25 cellular contexts compared by ENCODE assay signal in the genomic region with DNA sequence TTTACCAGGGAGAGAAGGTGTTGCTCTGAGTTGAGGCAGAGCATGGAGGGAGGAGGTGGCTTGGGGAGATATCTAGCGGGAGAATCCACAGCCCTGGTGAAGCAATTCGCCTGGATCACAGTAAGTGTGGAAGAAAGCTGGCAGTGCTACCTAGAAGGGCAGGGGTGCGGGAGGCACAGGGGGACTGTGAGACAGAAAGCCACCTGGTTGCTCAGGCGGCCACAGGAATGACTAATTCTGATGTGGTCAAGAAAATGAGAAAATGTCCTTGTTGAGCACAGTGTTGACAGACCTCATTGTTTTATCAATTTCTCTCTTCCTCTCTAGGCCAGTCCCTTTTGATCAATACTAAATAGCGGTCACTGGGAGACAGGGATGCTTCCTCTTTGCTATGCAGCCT.
"Had no signal": no experiment of that assay in that cellular context is flagged by ENCODE, and none has a peak within 500 bp of the region (broad histone marks: within the 10 kb centered on the region; RNA-seq: fewer than 3 reads in every experiment).

No MANE protein-coding gene starts in this region.

- H3K36me3 Mint-ChIP-seq: WTC11 had no signal

- H3K9me3 Mint-ChIP-seq: activated naive CD8-positive, alpha-beta T cell treated with anti-CD3 and anti-CD28 coated beads, Interleukin-2, amount 10 ng/mL, durations not matched to agents 7 days and 5 days; T-helper 1 cell treated with Interleukin-12 subunit alpha and Interleukin-12 subunit beta and Interleukin-4 antibody, amounts not matched to agents 30 μg/mL and 1 μg/mL, for 36 hours had no signal

- ATAC-seq: activated CD8-positive, alpha-beta T cell treated with anti-CD3 and anti-CD28 coated beads, Interleukin-2, amount 10 ng/mL, durations not matched to agents 7 days and 5 days; SK-N-SH treated with all-trans-retinoic acid at 6 μM for 48 hours; WTC11 had no signal

- H3K27ac Mint-ChIP-seq: activated CD8-positive, alpha-beta T cell treated with anti-CD3 and anti-CD28 coated beads, Interleukin-2, amount 10 ng/mL, durations not matched to agents 7 days and 5 days; T-helper 1 cell treated with Interleukin-12 subunit alpha and Interleukin-12 subunit beta and Interleukin-4 antibody, amounts not matched to agents 30 μg/mL and 1 μg/mL, for 36 hours; WTC11 had no signal

- DNase-seq: activated CD4-positive, alpha-beta T cell treated with anti-CD3 and anti-CD28 coated beads for 48 hours; activated CD4-positive, alpha-beta T cell treated with anti-CD3 and anti-CD28 coated beads, Interleukin-2, amount 50 U/mL, for 4 hours; activated CD4-positive, CD25-positive, alpha-beta regulatory T cell treated with anti-CD3 and anti-CD28 coated beads, Interleukin-2, amount 50 U/mL, for 72 hours; activated CD8-positive, alpha-beta memory T cell treated with anti-CD3 and anti-CD28 coated beads, Interleukin-2, amount 50 U/mL, for 48 hours; activated CD8-positive, alpha-beta T cell treated with anti-CD3 and anti-CD28 coated beads, Interleukin-2, amount 10 ng/mL, durations not matched to agents 7 days and 5 days; activated naive CD4-positive, alpha-beta T cell treated with anti-CD3 and anti-CD28 coated beads, Interleukin-2, amount 50 U/mL, for 16 hours; activated naive CD8-positive, alpha-beta T cell treated with anti-CD3 and anti-CD28 coated beads, Interleukin-2, amount 10 ng/mL, durations not matched to agents 7 days and 5 days; activated T-cell treated with anti-CD3 and anti-CD28 coated beads, Interleukin-2, amount 50 U/mL, for 1 hour; adrenal gland; anterior cingulate cortex; caudate nucleus; MM.1S; NCI-H1105; NCI-H1436; NCI-H2081 treated with DMSO at 0.1 percent for 48 hours; NCI-H345; NCI-H510A; NCI-H526 treated with DMSO at 0.1 percent for 48 hours; NCI-H82; Peyer's patch; Right ventricle myocardium superior; T-helper 9 cell had no signal

- H3K4me3 Mint-ChIP-seq: activated CD8-positive, alpha-beta T cell treated with anti-CD3 and anti-CD28 coated beads, Interleukin-2, amount 10 ng/mL, durations not matched to agents 7 days and 5 days; activated naive CD8-positive, alpha-beta T cell treated with anti-CD3 and anti-CD28 coated beads, Interleukin-2, amount 10 ng/mL, durations not matched to agents 7 days and 5 days; T-helper 1 cell treated with Interleukin-12 subunit alpha and Interleukin-12 subunit beta and Interleukin-4 antibody, amounts not matched to agents 30 μg/mL and 1 μg/mL, for 36 hours; WTC11 had no signal

- H3K27me3 Mint-ChIP-seq: activated naive CD8-positive, alpha-beta T cell treated with anti-CD3 and anti-CD28 coated beads, Interleukin-2, amount 10 ng/mL, durations not matched to agents 7 days and 5 days had no signal
